Comparison of ENCODE assay signal across 10 cellular contexts in the genomic region with DNA sequence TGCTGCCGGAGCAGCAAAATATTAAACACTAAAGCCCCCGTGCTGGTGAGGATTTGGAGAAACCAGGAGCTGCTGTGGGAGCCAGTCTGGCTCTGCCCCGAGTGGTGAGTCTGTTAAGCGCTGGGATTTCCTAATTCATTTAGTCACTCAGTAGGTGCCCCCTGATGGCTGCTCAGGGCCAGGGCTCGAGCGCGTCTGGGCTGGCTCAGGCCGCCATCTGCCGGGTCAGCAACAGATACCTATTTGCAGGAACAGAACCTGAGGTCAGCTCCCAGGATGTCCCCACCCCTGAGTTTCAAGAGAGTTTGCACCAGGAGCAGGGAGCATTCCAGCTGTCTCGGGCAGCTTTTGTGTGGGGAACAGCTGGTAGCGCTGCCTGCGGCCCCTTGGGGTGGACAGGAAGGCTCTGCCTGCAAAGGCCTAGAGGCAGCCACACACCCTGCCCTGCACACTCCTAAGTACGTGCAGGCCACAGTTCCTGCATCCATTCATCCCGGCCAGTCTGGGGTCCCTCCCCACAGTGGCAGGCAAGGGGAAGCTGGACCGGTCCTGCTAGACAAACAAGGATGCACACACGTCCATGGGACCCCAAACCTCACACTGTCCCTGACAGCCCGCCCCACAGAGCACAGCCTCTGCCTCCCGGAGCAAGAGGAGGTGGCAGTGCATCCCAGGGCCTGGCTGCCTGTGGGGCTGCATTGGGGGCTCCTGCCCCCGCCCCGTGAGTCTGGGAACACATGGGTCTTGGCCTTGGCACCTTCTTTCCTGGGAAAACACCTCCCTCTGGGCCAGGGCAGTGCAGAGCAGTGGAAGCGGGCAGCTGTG.
DNase-seq lines count a peak whose midpoint lies in the region; ATAC-seq, FAIRE-seq and TF ChIP-seq lines count a peak whose summit lies in the region.
"Had no signal": no experiment of that assay in that cellular context is flagged by ENCODE, and none has a peak within 500 bp of the region (broad histone marks: within the 10 kb centered on the region; RNA-seq: fewer than 3 reads in every experiment).

No MANE protein-coding gene starts in this region.

- POLR2A ChIA-PET in PC-3 (lab: Charles Lee; ENCODE audit: unreplicated experiment): no interaction called here

- H3K79me2 ChIP-seq in PC-3 (ENCODE audit: low read length): no peaks in the 10 kb centered on the region

- H3K9me3 Mint-ChIP-seq in progenitor cell of endocrine pancreas (ENCODE audit: low read depth): no peaks in the 10 kb centered on the region

- ATAC-seq in PC-3: peak; percentile 35; the same call in 1 of the 2 replicates
- no peak for ATAC-seq in GM21526 (IDR thresholded peaks at IDR 0.05; ENCODE audit: low FRiP score, unreplicated experiment)
- ATAC-seq in GM19035 (IDR thresholded peaks at IDR 0.05; ENCODE audit: unreplicated experiment): no peak

- H3K27ac Mint-ChIP-seq in progenitor cell of endocrine pancreas: no peak overlapping the region

- H3K4me1 Mint-ChIP-seq in progenitor cell of endocrine pancreas (ENCODE audit: low read depth): peaks cover 9% of the 10 kb centered on the region

- no peak for FAIRE-seq in GM12892 (lab: Jason Lieb, UNC)
- FAIRE-seq: A549 had no signal

- no peaks in the 10 kb centered on the region for H3K9me3 ChIP-seq in PC-3 (ENCODE audit: low read length)

- DNase-seq in DMS53 (lab: John Stamatoyannopoulos, UW) (peak; percentile 15), DMS53 treated with DMSO at 0.1 percent for 48 hours (lab: John Stamatoyannopoulos, UW; ENCODE audit: unreplicated experiment) (no peak), PC-3 (peak; percentile 3), fibroblast of the aortic adventitia (ENCODE audit: low read depth) (no peak), progenitor cell of endocrine pancreas (ENCODE audit: low spot score, unreplicated experiment) (no peak), GM12892 (ENCODE audit: insufficient read length) (no peak)
- DNase-seq: T-helper 1 cell had no signal

- no peak overlapping the region for H3K27ac ChIP-seq in PC-3 (ENCODE audit: low read length)
- H3K27ac ChIP-seq: A549 had no signal

- no TSS peak for BruUV-seq in PC-3 (replicated peaks; lab: Mats Ljungman, UMichigan)

- H3K27me3 Mint-ChIP-seq in progenitor cell of endocrine pancreas: peaks cover 31% of the 10 kb centered on the region

- H3K36me3 Mint-ChIP-seq in progenitor cell of endocrine pancreas (ENCODE audit: insufficient read depth): no peaks in the 10 kb centered on the region

- no peak for TF ChIP-seq POLR2A in GM12892 (IDR thresholded peaks at IDR 0.05; ENCODE audit: low read depth, low read length)

- no peaks in the 10 kb centered on the region for H3K4me1 ChIP-seq in PC-3 (ENCODE audit: insufficient read depth, low read length)
- H3K4me1 ChIP-seq: A549 had no signal

- H3K9me2 ChIP-seq in PC-3 (replicated peaks; ENCODE audit: low read length): no peaks in the 10 kb centered on the region

- H4K20me1 ChIP-seq in PC-3 (ENCODE audit: low read length): no peaks in the 10 kb centered on the region

- 0 out of 2 replicates have a peak, but pooled peaks have one; percentile 14 for TF ChIP-seq CTCF in PC-3 (conservative IDR thresholded peaks at IDR 0.05; ENCODE audit: low read depth, low read length)
- peak; percentile 28 for TF ChIP-seq CTCF in fibroblast of the aortic adventitia (IDR thresholded peaks at IDR 0.05; ENCODE audit: insufficient read depth, low read length)
- TF ChIP-seq CTCF in progenitor cell of endocrine pancreas (IDR thresholded peaks at IDR 0.05; ENCODE audit: unreplicated experiment): peak; percentile 51

- no peak overlapping the region for H2AFZ ChIP-seq in PC-3 (ENCODE audit: low read length)

- H3K4me2 ChIP-seq in PC-3 (ENCODE audit: low read length): no peak overlapping the region
- H3K4me2 ChIP-seq: A549 had no signal

- H3K27me3 ChIP-seq in PC-3 (ENCODE audit: low read length): peaks cover 28% of the 10 kb centered on the region

- no peaks in the 10 kb centered on the region for H3F3A ChIP-seq in PC-3 (ENCODE audit: low read length, unreplicated experiment)

- H3K36me3 ChIP-seq in PC-3 (ENCODE audit: low read depth, low read length): no peaks in the 10 kb centered on the region

- intact Hi-C loops in PC-3 (cut with micrococcal nuclease): no loop called here

- no peak overlapping the region for H3K9ac ChIP-seq in PC-3 (ENCODE audit: low read length)

- no peak overlapping the region for H3K4me3 ChIP-seq in PC-3 (ENCODE audit: low read length)
- H3K4me3 ChIP-seq in fibroblast of the aortic adventitia (ENCODE audit: low read depth, low read length): no peak overlapping the region
- H3K4me3 ChIP-seq: A549 had no signal

- CTCF ChIA-PET in PC-3 (lab: Charles Lee): no interaction called here

- no peak overlapping the region for H3K4me3 Mint-ChIP-seq in progenitor cell of endocrine pancreas (ENCODE audit: low read depth)

Comparison
In these comparisons a context has a peak if more than half of its experiments do, and no peak if none do; other contexts are left out.
1. DNase-seq: peak in DMS53 (single experiment) and PC-3 (single experiment); none in DMS53 treated with DMSO at 0.1 percent for 48 hours (single experiment), fibroblast of the aortic adventitia (single experiment), progenitor cell of endocrine pancreas (single experiment) and GM12892 (single experiment).
2. Peak in every context shown above with its lines, with median percentiles within 50 percentile points of each other: CTCF ChIP-seq.